Comparison of ENCODE assay signal across 10 cellular contexts in the genomic region with DNA sequence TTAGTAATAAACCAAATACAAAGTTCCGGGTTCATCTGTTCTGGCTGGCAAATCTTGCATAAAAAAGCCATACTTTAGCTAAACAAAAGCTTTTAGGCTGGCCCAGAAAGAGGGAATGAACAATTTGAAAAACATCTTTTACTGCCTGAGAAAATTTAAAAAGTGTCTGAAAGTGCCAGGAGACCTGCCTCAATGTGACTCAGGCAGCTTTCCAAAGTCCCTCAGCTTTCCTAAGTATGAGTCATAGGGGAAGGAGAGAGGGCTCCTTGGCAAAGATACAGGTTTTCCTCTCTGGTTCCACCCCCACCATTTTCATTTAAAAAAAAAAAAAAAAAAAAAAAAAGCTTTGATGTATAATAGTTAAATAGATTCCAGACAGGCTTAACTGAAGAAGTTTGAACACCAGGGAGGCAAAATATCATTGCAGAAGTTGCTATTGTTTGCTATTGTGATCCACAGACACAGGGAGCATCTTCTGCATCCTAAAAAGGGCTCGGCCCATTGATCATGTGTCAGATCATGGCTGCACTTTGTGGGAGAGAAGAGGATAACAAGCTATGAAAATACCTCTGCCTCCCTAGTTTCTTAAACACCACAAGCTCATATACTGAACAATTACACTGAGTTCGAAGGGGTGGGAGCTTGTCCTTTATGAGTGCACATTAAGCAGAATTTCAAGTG.
A peak's percentile ranks its signal among the peaks of the same experiment; 100 is the strongest.
DNase-seq lines count a peak whose midpoint lies in the region; ATAC-seq, FAIRE-seq and TF ChIP-seq lines count a peak whose summit lies in the region.
"Had no signal": no experiment of that assay in that cellular context is flagged by ENCODE, and none has a peak within 500 bp of the region (broad histone marks: within the 10 kb centered on the region; RNA-seq: fewer than 3 reads in every experiment).

No MANE protein-coding gene starts in this region.

- no peaks in the 10 kb centered on the region for H3K9me3 Mint-ChIP-seq in T-cell

- CTCF ChIA-PET in T-cell (lab: Charles Lee): interaction anchor here (0.5 to 1.2 kb wide), 4 partner anchors 10 to 50 kb away, joined by 3 to 8 read pairs (median 4); no protein-coding TSS in a partner anchor

- H3K27ac Mint-ChIP-seq in T-cell: no peak overlapping the region

- no peak for TF ChIP-seq POLR2A in GM12891 (IDR thresholded peaks at IDR 0.05; ENCODE audit: low read depth, low read length)

- POLR2A ChIA-PET in T-cell (lab: Charles Lee): interaction anchor here in 1 of 2 donors (0.5 kb wide), 1 partner anchor 70 kb away, joined by 3 read pairs; no protein-coding TSS in a partner anchor

- H3K4me3 Mint-ChIP-seq in T-cell: no peak overlapping the region

- DNase-seq in GM12891 (ENCODE audit: insufficient read length, low spot score) (no peak), glomerular visceral epithelial cell (ENCODE audit: extremely low spot score) (peak; percentile 84), T-cell (no peak), NCI-H774 (lab: John Stamatoyannopoulos, UW) (no peak)
- no peak for DNase-seq in activated CD8-positive, alpha-beta memory T cell treated with anti-CD3 and anti-CD28 coated beads for 24 hours
- no peak for DNase-seq in stimulated activated naive CD4-positive, alpha-beta T cell (lab: John Stamatoyannopoulos, UW)

- peak; percentile 21 for ATAC-seq in SK-N-SH treated with all-trans-retinoic acid at 6 μM for 48 hours
- no peak for ATAC-seq in T-cell (replicated peaks in 1 of 4)

- H3K27me3 Mint-ChIP-seq in T-cell: no peaks in the 10 kb centered on the region

- no peak overlapping the region for H3K4me3 ChIP-seq in skin epidermis
- H3K4me3 ChIP-seq: tibial nerve had no signal

- peaks cover 14% of the 10 kb centered on the region for H3K36me3 Mint-ChIP-seq in T-cell

- H3K4me1 Mint-ChIP-seq in T-cell: peaks cover 21 to 29% (median 24%) of the 10 kb centered on the region in 3 donors

- peak overlapping the region in 11 of 21 experiments; percentile 4 to 73 (median 31) for H3K27ac ChIP-seq in skin epidermis

- peak; percentile 28 for FAIRE-seq in GM12891 (lab: Jason Lieb, UNC)
- FAIRE-seq: TTC549 had no signal

TF ChIP-seq in GM12891, 5 proteins besides CTCF, POLR2A, EP300 and RAD21:
- TF ChIP-seq POU2F2 (IDR thresholded peaks at IDR 0.05; ENCODE audit: low read depth, low read length) (no peak), SPI1 (IDR thresholded peaks at IDR 0.05; ENCODE audit: low read depth, low read length) (no peak), PAX5 (IDR thresholded peaks at IDR 0.05; ENCODE audit: insufficient read depth, low read length, severe bottlenecking) (no peak), TAF1 (IDR thresholded peaks at IDR 0.05; ENCODE audit: low read depth, low read length) (no peak), POLR2AphosphoS5 (IDR thresholded peaks at IDR 0.05; ENCODE audit: low read depth, low read length) (no peak)
TF ChIP-seq in GM12891: peak in this region for 0.

TF ChIP-seq in SK-N-SH treated with all-trans-retinoic acid at 6 μM for 48 hours, 23 proteins besides CTCF, POLR2A, EP300 and RAD21:
- TF ChIP-seq ISL1 (CRISPR knock-in tag; IDR thresholded peaks at IDR 0.05) (peak; percentile 68; the same call in 1 of the 2 replicates), OSR1 (CRISPR knock-in tag; IDR thresholded peaks at IDR 0.05) (no peak)
